In genomic region chr22:35621446-35621845, GRCh38 we compare ENCODE assay signal across 21 cellular contexts. TPM values are rescaled to one million over a fixed set of nuclear protein-coding genes. Genes with fewer than 3 reads are reported as not detected.
DNase-seq lines count a peak whose midpoint lies in the region; ATAC-seq and TF ChIP-seq lines count a peak whose summit lies in the region.
"Had no signal": no experiment of that assay in that cellular context is flagged by ENCODE, and none has a peak within 500 bp of the region (broad histone marks: within the 10 kb centered on the region; RNA-seq: fewer than 3 reads in every experiment).

No MANE protein-coding gene starts in this region.

- WGBS in gastroesophageal sphincter (ENCODE audit: low coverage in 1 of 2), 2 donors: 36 to 43% methylated on average over 1 to 4 of the region's 5 CpGs
- WGBS in psoas muscle, 3 donors: 27 to 46% (median 35%) methylated on average over 5 of the region's 5 CpGs

- H3K4me1 ChIP-seq in PC-3 (ENCODE audit: insufficient read depth, low read length) (peaks cover 22% of the 10 kb centered on the region), gastroesophageal sphincter (peaks cover 6 to 48% (median 19%) of the 10 kb centered on the region in 3 donors), psoas muscle (peaks cover 51% of the 10 kb centered on the region)

- no peaks in the 10 kb centered on the region for H4K20me1 ChIP-seq in PC-3 (ENCODE audit: low read length)

- H3K36me3 ChIP-seq in PC-3 (ENCODE audit: low read depth, low read length) (no peaks in the 10 kb centered on the region), gastroesophageal sphincter (no peaks in the 10 kb centered on the region), psoas muscle (ENCODE audit: insufficient read depth in 1 of 2, low read depth in 1 of 2) (no peaks in the 10 kb centered on the region)
- H3K36me3 ChIP-seq: esophagus squamous epithelium, Peyer's patch, stomach, vagina had no signal

- H3K9me3 ChIP-seq in PC-3 (ENCODE audit: low read length): no peaks in the 10 kb centered on the region
- no peaks in the 10 kb centered on the region for H3K9me3 ChIP-seq in gastroesophageal sphincter
- no peaks in the 10 kb centered on the region for H3K9me3 ChIP-seq in psoas muscle
- H3K9me3 ChIP-seq: esophagus squamous epithelium, Peyer's patch, stomach, vagina had no signal

- no TSS peak for BruUV-seq in PC-3 (replicated peaks; lab: Mats Ljungman, UMichigan)

- TF ChIP-seq CTCF in 22Rv1 (IDR thresholded peaks at IDR 0.05): no peak
- no peak for TF ChIP-seq CTCF in PC-3 (conservative IDR thresholded peaks at IDR 0.05; ENCODE audit: low read depth, low read length)
- TF ChIP-seq CTCF in gastroesophageal sphincter (IDR thresholded peaks at IDR 0.05): no peak
- TF ChIP-seq CTCF in psoas muscle (IDR thresholded peaks at IDR 0.05): no peak

- H3K79me2 ChIP-seq in PC-3 (ENCODE audit: low read length): no peaks in the 10 kb centered on the region

- H3K27me3 ChIP-seq in PC-3 (ENCODE audit: low read length) (no peaks in the 10 kb centered on the region), gastroesophageal sphincter (no peaks in the 10 kb centered on the region), psoas muscle (ENCODE audit: insufficient read depth in 3 of 3, low read length in 2 of 3) (no peaks in the 10 kb centered on the region)
- H3K27me3 ChIP-seq: esophagus squamous epithelium, Peyer's patch, stomach, vagina had no signal

- no peak for TF ChIP-seq EP300 in gastroesophageal sphincter (IDR thresholded peaks at IDR 0.05)

- peaks cover 10% of the 10 kb centered on the region for H3K27me3 Mint-ChIP-seq in activated T-cell treated with anti-CD3 and anti-CD28 coated beads, Interleukin-2, amount 50 U/mL, for 72 hours (ENCODE audit: low read depth)
- H3K27me3 Mint-ChIP-seq in activated naive CD4-positive, alpha-beta T cell treated with anti-CD3 and anti-CD28 coated beads for 36 hours (ENCODE audit: low read depth): no peaks in the 10 kb centered on the region

- POLR2A ChIA-PET in PC-3 (lab: Charles Lee; ENCODE audit: unreplicated experiment): no interaction called here

- no peaks in the 10 kb centered on the region for H3K9me2 ChIP-seq in PC-3 (replicated peaks; ENCODE audit: low read length)

- H3K4me3 Mint-ChIP-seq in activated T-cell treated with anti-CD3 and anti-CD28 coated beads, Interleukin-2, amount 50 U/mL, for 72 hours: no peak overlapping the region
- no peak overlapping the region for H3K4me3 Mint-ChIP-seq in activated naive CD4-positive, alpha-beta T cell treated with anti-CD3 and anti-CD28 coated beads for 36 hours
- H3K4me3 Mint-ChIP-seq: activated naive CD8-positive, alpha-beta T cell treated with anti-CD3 and anti-CD28 coated beads, Interleukin-2, amount 10 ng/mL, durations not matched to agents 7 days and 5 days; activated T-helper 17 cell treated with anti-CD3 and anti-CD28 coated beads, Interleukin-2, amount 50 U/mL, for 72 hours; H9 had no signal

- no peaks in the 10 kb centered on the region for H3F3A ChIP-seq in PC-3 (ENCODE audit: low read length, unreplicated experiment)

- peak overlapping the region; percentile 53; the same call in 1 of the 2 replicates for H3K9ac ChIP-seq in PC-3 (ENCODE audit: low read length)

- H3K4me3 ChIP-seq in PC-3 (ENCODE audit: low read length): peak overlapping the region; percentile 48; the same call in 1 of the 2 replicates
- no peak overlapping the region for H3K4me3 ChIP-seq in gastroesophageal sphincter
- peak overlapping the region; percentile 58 for H3K4me3 ChIP-seq in psoas muscle
- H3K4me3 ChIP-seq: esophagus squamous epithelium, Peyer's patch, stomach, vagina had no signal

- H3K4me1 Mint-ChIP-seq in activated T-cell treated with anti-CD3 and anti-CD28 coated beads, Interleukin-2, amount 50 U/mL, for 72 hours (ENCODE audit: low read depth): no peaks in the 10 kb centered on the region
- H3K4me1 Mint-ChIP-seq in activated naive CD4-positive, alpha-beta T cell treated with anti-CD3 and anti-CD28 coated beads for 36 hours (ENCODE audit: low read depth): peaks cover 5% of the 10 kb centered on the region

- no peak for ATAC-seq in PC-3
- ATAC-seq in gastroesophageal sphincter: no peak
- ATAC-seq in psoas muscle: no peak
- ATAC-seq in GM21367 (IDR thresholded peaks at IDR 0.05; ENCODE audit: unreplicated experiment): no peak
- ATAC-seq in activated T-cell treated with anti-CD3 and anti-CD28 coated beads, Interleukin-2, amount 50 U/mL, for 72 hours (replicated peaks in 1 of 2): no peak
- ATAC-seq: activated T-helper 17 cell treated with anti-CD3 and anti-CD28 coated beads, Interleukin-2, amount 50 U/mL, for 72 hours had no signal

- H2AFZ ChIP-seq in PC-3 (ENCODE audit: low read length): no peak overlapping the region

- H3K27ac ChIP-seq in 22Rv1: peak overlapping the region; percentile 99
- peak overlapping the region; percentile 81 for H3K27ac ChIP-seq in PC-3 (ENCODE audit: low read length)
- H3K27ac ChIP-seq in gastroesophageal sphincter: peak overlapping the region; percentile 2 to 86 (median 80)
- peak overlapping the region; percentile 93 for H3K27ac ChIP-seq in psoas muscle

- H3K9me3 Mint-ChIP-seq in activated T-cell treated with anti-CD3 and anti-CD28 coated beads, Interleukin-2, amount 50 U/mL, for 72 hours: no peaks in the 10 kb centered on the region
- H3K9me3 Mint-ChIP-seq in activated naive CD4-positive, alpha-beta T cell treated with anti-CD3 and anti-CD28 coated beads for 36 hours: no peaks in the 10 kb centered on the region
- H3K9me3 Mint-ChIP-seq: activated naive CD8-positive, alpha-beta T cell treated with anti-CD3 and anti-CD28 coated beads, Interleukin-2, amount 10 ng/mL, durations not matched to agents 7 days and 5 days; activated T-helper 17 cell treated with anti-CD3 and anti-CD28 coated beads, Interleukin-2, amount 50 U/mL, for 72 hours; H9 had no signal

- H3K4me2 ChIP-seq in PC-3 (ENCODE audit: low read length): peak overlapping the region; percentile 77

- no peaks in the 10 kb centered on the region for H3K36me3 Mint-ChIP-seq in activated T-cell treated with anti-CD3 and anti-CD28 coated beads, Interleukin-2, amount 50 U/mL, for 72 hours (ENCODE audit: insufficient read depth in 2 of 2)
- H3K36me3 Mint-ChIP-seq in activated naive CD4-positive, alpha-beta T cell treated with anti-CD3 and anti-CD28 coated beads for 36 hours (ENCODE audit: low read depth): no peaks in the 10 kb centered on the region
- H3K36me3 Mint-ChIP-seq: activated naive CD8-positive, alpha-beta T cell treated with anti-CD3 and anti-CD28 coated beads, Interleukin-2, amount 10 ng/mL, durations not matched to agents 7 days and 5 days had no signal

- CTCF ChIA-PET in PC-3 (lab: Charles Lee): no interaction called here
- CTCF ChIA-PET in activated naive CD4-positive, alpha-beta T cell treated with anti-CD3 and anti-CD28 coated beads for 36 hours (lab: Charles Lee): interaction anchor here (0.8 to 2.4 kb wide), 3 partner anchors 11 to 444 kb away, joined by 6 to 10 read pairs (median 7); no protein-coding TSS in a partner anchor

- no peak for TF ChIP-seq POLR2A in gastroesophageal sphincter (IDR thresholded peaks at IDR 0.05)

- DNase-seq in PC-3 (no peak), psoas muscle (no peak), DMS79 (lab: John Stamatoyannopoulos, UW) (no peak)
- no peak for DNase-seq in activated T-cell treated with anti-CD3 and anti-CD28 coated beads, Interleukin-2, amount 50 U/mL, for 72 hours
- DNase-seq in activated naive CD4-positive, alpha-beta T cell treated with anti-CD3 and anti-CD28 coated beads for 36 hours: no peak
- DNase-seq: activated CD4-positive, alpha-beta T cell treated with anti-CD3 and anti-CD28 coated beads, Interleukin-2, amount 50 U/mL, for 1 hour; activated naive CD8-positive, alpha-beta T cell treated with anti-CD3 and anti-CD28 coated beads, Interleukin-2, amount 10 ng/mL, durations not matched to agents 7 days and 5 days; esophagus squamous epithelium; H9; midbrain; NCI-H1417 treated with DMSO at 0.1 percent for 48 hours; NCI-H2107; Peyer's patch had no signal

- intact Hi-C loops in PC-3 (cut with micrococcal nuclease) (no loop called here), psoas muscle (cut with DNase I) (loop anchor here (5.0 to 10.0 kb wide), 3 partner anchors 213 to 501 kb away; no protein-coding TSS in a partner anchor)
- intact Hi-C loops in activated naive CD4-positive, alpha-beta T cell treated with anti-CD3 and anti-CD28 coated beads for 36 hours (cut with micrococcal nuclease): no loop called here

- no peak overlapping the region for H3K27ac Mint-ChIP-seq in activated T-cell treated with anti-CD3 and anti-CD28 coated beads, Interleukin-2, amount 50 U/mL, for 72 hours
- H3K27ac Mint-ChIP-seq in activated naive CD4-positive, alpha-beta T cell treated with anti-CD3 and anti-CD28 coated beads for 36 hours: no peak overlapping the region
- H3K27ac Mint-ChIP-seq: activated naive CD8-positive, alpha-beta T cell treated with anti-CD3 and anti-CD28 coated beads, Interleukin-2, amount 10 ng/mL, durations not matched to agents 7 days and 5 days; activated T-helper 17 cell treated with anti-CD3 and anti-CD28 coated beads, Interleukin-2, amount 50 U/mL, for 72 hours; H9 had no signal

RNA-seq across cellular contexts. Expression of gene MB, which starts 4.3 kb away (rescaled TPM):
- 14.6 and 21.6 TPM in 2 replicates for total RNA-seq in PC-3 (2014; rRNA removed)
- 10 to 100 TPM in 1 of 4 donors, 1 to 10 TPM in 2, not detected in 1; 1.0 to 12.9 (median 2.5) TPM for total RNA-seq in gastroesophageal sphincter
- 1,000 to 10,000 TPM; 6,836 to 9,981 (median 8,612) TPM for total RNA-seq in psoas muscle
- over 10,000 TPM in 2 of 3 donors, 1,000 to 10,000 TPM in 1; 9,385 to 12,606 (median 10,019) TPM for polyA plus RNA-seq in psoas muscle
- total RNA-seq in activated T-cell treated with anti-CD3 and anti-CD28 coated beads, Interleukin-2, amount 50 U/mL, for 72 hours: under 1 TPM; 0.24 to 0.69 TPM
- total RNA-seq in activated naive CD4-positive, alpha-beta T cell treated with anti-CD3 and anti-CD28 coated beads for 36 hours: not detected
- total RNA-seq: activated naive CD8-positive, alpha-beta T cell treated with anti-CD3 and anti-CD28 coated beads, Interleukin-2, amount 10 ng/mL, durations not matched to agents 7 days and 5 days; IMR-90; SK-MEL-5; vagina had no signal
- polyA plus RNA-seq: IMR-90 had no signal

RNA-seq across cellular contexts. Expression of gene APOL6, which starts 26.8 kb away (rescaled TPM):
- total RNA-seq in PC-3 (2014; rRNA removed): 6.7 and 8.2 TPM in 2 replicates
- 10 to 100 TPM; 10.4 to 13.3 (median 10.9) TPM for total RNA-seq in gastroesophageal sphincter
- 1 to 10 TPM; 1.8 to 9.5 (median 6.1) TPM for total RNA-seq in psoas muscle
- 1 to 10 TPM in 2 of 3 donors, under 1 TPM in 1; 0.87 to 2.4 (median 1.0) TPM for polyA plus RNA-seq in psoas muscle
- 10 to 100 TPM; 42.0 to 56.0 TPM for total RNA-seq in activated T-cell treated with anti-CD3 and anti-CD28 coated beads, Interleukin-2, amount 50 U/mL, for 72 hours
- 10 to 100 TPM; 33.6 to 33.8 TPM for total RNA-seq in activated naive CD4-positive, alpha-beta T cell treated with anti-CD3 and anti-CD28 coated beads for 36 hours

Comparison
In these comparisons a context has a peak if more than half of its experiments do, and no peak if none do; other contexts are left out.
1. H3K4me3 ChIP-seq: peak in PC-3 (single experiment) and psoas muscle (single experiment); none in gastroesophageal sphincter (0 of 2).
2. RNA of gene MB, which starts 4.3 kb away (total RNA-seq): 6,836 to 9,981 TPM in psoas muscle; 14.6 to 21.6 TPM in PC-3, 1.0 to 12.9 TPM in gastroesophageal sphincter, 0.24 to 0.69 TPM in activated T-cell treated with anti-CD3 and anti-CD28 coated beads, Interleukin-2, amount 50 U/mL, for 72 hours and not detected in activated naive CD4-positive, alpha-beta T cell treated with anti-CD3 and anti-CD28 coated beads for 36 hours; every median in the first group is over 100 times any median in the second.
3. intact Hi-C loops: an anchor here in psoas muscle (5.0 to 10.0 kb wide); none called in PC-3 and activated naive CD4-positive, alpha-beta T cell treated with anti-CD3 and anti-CD28 coated beads for 36 hours.
4. Peak in every context shown above with its lines, with median percentiles within 50 percentile points of each other: H3K27ac ChIP-seq.